ENCODE assay signal across 8 cellular contexts in the genomic region with DNA sequence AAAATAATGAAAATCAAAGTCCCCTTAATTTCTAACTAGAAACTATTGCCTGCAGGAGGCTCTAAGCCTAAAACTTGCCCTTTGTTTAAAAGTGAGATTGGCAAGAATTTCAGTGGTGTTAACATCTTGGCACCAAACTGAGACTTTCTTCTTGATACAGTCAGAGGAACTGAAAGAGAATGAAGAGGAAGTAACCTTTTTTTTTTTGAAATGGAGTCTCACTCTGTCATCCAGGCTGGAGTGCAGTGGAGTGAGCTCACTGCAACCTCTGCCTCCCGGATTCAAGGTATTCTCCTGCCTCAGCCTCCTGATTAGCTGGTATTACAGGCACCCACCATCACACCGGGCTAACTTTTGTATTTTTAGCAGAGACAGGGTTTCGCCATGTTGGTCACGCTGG. TPM values are rescaled to one million over a fixed set of nuclear protein-coding genes. Genes with fewer than 3 reads are reported as not detected.
A peak's percentile ranks its signal among the peaks of the same experiment; 100 is the strongest.
DNase-seq lines count a peak whose midpoint lies in the region; ATAC-seq and TF ChIP-seq lines count a peak whose summit lies in the region.

No MANE protein-coding gene starts in this region.

- peak overlapping the region; percentile 66 for H2AFZ ChIP-seq in Karpas-422 (ENCODE audit: low read length)

- H3K9me3 ChIP-seq in Karpas-422 (ENCODE audit: low read length) = no peaks in the 10 kb centered on the region
- H3K9me3 ChIP-seq in sigmoid colon = no peaks in the 10 kb centered on the region

- H3K27me3 ChIP-seq in GM06990 (replicated peaks; ENCODE audit: control insufficient read depth, insufficient read depth, low read length) (no peaks in the 10 kb centered on the region), Karpas-422 (ENCODE audit: low read length) (no peaks in the 10 kb centered on the region), sigmoid colon (no peaks in the 10 kb centered on the region)

- TF ChIP-seq CTCF in GM06990 (IDR thresholded peaks at IDR 0.05; ENCODE audit: insufficient read depth, low read length, poor library complexity, severe bottlenecking) = no peak
- no peak for TF ChIP-seq CTCF in sigmoid colon (IDR thresholded peaks at IDR 0.05)

- no peak for TF ChIP-seq EP300 in sigmoid colon (IDR thresholded peaks at IDR 0.05)

- ATAC-seq in GM21786 (IDR thresholded peaks at IDR 0.05; ENCODE audit: unreplicated experiment) = peak; percentile 59

- peak overlapping the region; percentile 86 for H3K9ac ChIP-seq in Karpas-422 (ENCODE audit: low read length)

- intact Hi-C loops in sigmoid colon (cut with DNase I) = loop anchor here (5.0 kb wide), 1 partner anchor 41 kb away; no protein-coding TSS in a partner anchor

- H3K36me3 ChIP-seq in GM06990 (ENCODE audit: control insufficient read depth, insufficient read depth, low read length) (no peaks in the 10 kb centered on the region), Karpas-422 (ENCODE audit: insufficient read depth, low read length) (peaks cover 12% of the 10 kb centered on the region; the same call in 1 of the 2 replicates), sigmoid colon (no peaks in the 10 kb centered on the region)

- H3K79me2 ChIP-seq in Karpas-422 (ENCODE audit: low read length) = peaks cover 82% of the 10 kb centered on the region

- H3K4me1 ChIP-seq in Karpas-422 (ENCODE audit: low read length) (peaks cover 47% of the 10 kb centered on the region), sigmoid colon (peaks cover 0 to 13% (median 12%) of the 10 kb centered on the region in 4 donors)

- peak overlapping the region; percentile 35 for H3K4me3 ChIP-seq in GM06990 (replicated peaks; ENCODE audit: low read depth, low read length)
- H3K4me3 ChIP-seq in Karpas-422 (ENCODE audit: low read length) = peak overlapping the region; percentile 86
- H3K4me3 ChIP-seq in sigmoid colon = no peak overlapping the region

- peak overlapping the region; percentile 84 for H3K4me2 ChIP-seq in Karpas-422 (ENCODE audit: low read depth, low read length, poor library complexity, severe bottlenecking)

- H3K9me2 ChIP-seq in Karpas-422 (replicated peaks; ENCODE audit: insufficient read depth, low read length) = no peaks in the 10 kb centered on the region

- peak overlapping the region; percentile 94 for H3K27ac ChIP-seq in Karpas-422 (ENCODE audit: low read length)
- H3K27ac ChIP-seq in sigmoid colon = peak overlapping the region in 2 of 4 donors; percentile 16 to 38

- DNase-seq in GM06990 (ENCODE audit: extremely low read depth, insufficient read length) (peak; percentile 59), Karpas-422 (peak; percentile 92), fibroblast of peridontal ligament (ENCODE audit: extremely low read depth) (peak; percentile 54), sigmoid colon (no peak), T1000 (lab: John Stamatoyannopoulos, UW) (no peak)
- DNase-seq in activated CD8-positive, alpha-beta memory T cell treated with anti-CD3 and anti-CD28 coated beads, Interleukin-2, amount 50 U/mL, for 48 hours = no peak
- DNase-seq in stimulated activated CD8-positive, alpha-beta memory T cell treated with anti-CD3 and anti-CD28 coated beads, Interleukin-4, amount 100 ng/mL, for 48 hours = no peak

- TF ChIP-seq POLR2A in sigmoid colon (IDR thresholded peaks at IDR 0.05) = no peak

- WGBS in sigmoid colon, 2 donors = 69 to 73% methylated on average over 4 of the region's 4 CpGs

- no peaks in the 10 kb centered on the region for H4K20me1 ChIP-seq in Karpas-422 (ENCODE audit: insufficient read depth, low read depth, low read length)

RNA-seq across cellular contexts. Expression of a gene that starts 3.6 kb away (rescaled TPM):
- total RNA-seq in Karpas-422 (2014; rRNA removed; shearing (Covaris generic); ENCODE audit: low replicate concordance) = 33.6 and 50.2 TPM in 2 replicates
- 10 to 100 TPM; 26.1 to 33.9 (median 28.4) TPM for total RNA-seq in sigmoid colon
- 1 to 10 TPM; 4.8 to 8.4 (median 5.8) TPM for polyA plus RNA-seq in sigmoid colon

RNA-seq across cellular contexts. Expression of a gene that starts 5.4 kb away (rescaled TPM):
- 25.1 and 25.9 TPM in 2 replicates for total RNA-seq in Karpas-422 (2014; rRNA removed; shearing (Covaris generic); ENCODE audit: low replicate concordance)
- total RNA-seq in sigmoid colon = 10 to 100 TPM in 2 of 4 donors, 1 to 10 TPM in 2; 8.0 to 10.7 (median 9.6) TPM
- polyA plus RNA-seq in sigmoid colon = 1 to 10 TPM; 1.6 to 5.4 (median 2.7) TPM

Comparison
In these comparisons a context has a peak if more than half of its experiments do, and no peak if none do; other contexts are left out.
1. DNase-seq: peak in GM06990 (single experiment), Karpas-422 (single experiment) and fibroblast of peridontal ligament (single experiment); none in activated CD8-positive, alpha-beta memory T cell treated with anti-CD3 and anti-CD28 coated beads, Interleukin-2, amount 50 U/mL, for 48 hours (single experiment), stimulated activated CD8-positive, alpha-beta memory T cell treated with anti-CD3 and anti-CD28 coated beads, Interleukin-4, amount 100 ng/mL, for 48 hours (single experiment), sigmoid colon (single experiment) and T1000 (single experiment).
2. H3K4me3 ChIP-seq: peak in GM06990 (single experiment) and Karpas-422 (single experiment); none in sigmoid colon (0 of 4).